In genomic region chr9:88794100-88794499, GRCh38 we compare ENCODE assay signal across 21 cellular contexts.
"Had no signal": no experiment of that assay in that cellular context is flagged by ENCODE, and none has a peak within 500 bp of the region (broad histone marks: within the 10 kb centered on the region; RNA-seq: fewer than 3 reads in every experiment).

No MANE protein-coding gene starts in this region.

- H3K4me1 ChIP-seq: pancreas had no signal

- H3K36me3 Mint-ChIP-seq: natural killer cell; stimulated activated effector memory CD8-positive, alpha-beta T cell treated with anti-CD3 and anti-CD28 coated beads, Interleukin-12 subunit alpha, Interleukin-12 subunit beta, amount 100 ng/mL, for 72 hours; type B pancreatic cell had no signal

- H3K27me3 Mint-ChIP-seq: effector memory CD8-positive, alpha-beta T cell; type B pancreatic cell had no signal

- H3K9me3 ChIP-seq: esophagus squamous epithelium, gastroesophageal sphincter, mucosa of descending colon, pancreas, suprapubic skin, thyroid gland had no signal

- H3K4me3 Mint-ChIP-seq: effector memory CD8-positive, alpha-beta T cell; natural killer cell; stimulated activated effector memory CD8-positive, alpha-beta T cell treated with anti-CD3 and anti-CD28 coated beads, Interleukin-12 subunit alpha, Interleukin-12 subunit beta, amount 100 ng/mL, for 72 hours; type B pancreatic cell had no signal

- H3K27ac ChIP-seq: esophagus squamous epithelium, pancreas, suprapubic skin, thyroid gland had no signal

- H3K4me1 Mint-ChIP-seq: natural killer cell; stimulated activated effector memory CD8-positive, alpha-beta T cell treated with anti-CD3 and anti-CD28 coated beads, Interleukin-12 subunit alpha, Interleukin-12 subunit beta, amount 100 ng/mL, for 72 hours had no signal

- H3K27ac Mint-ChIP-seq: effector memory CD8-positive, alpha-beta T cell; natural killer cell; progenitor cell of endocrine pancreas; stimulated activated effector memory CD8-positive, alpha-beta T cell treated with anti-CD3 and anti-CD28 coated beads, Interleukin-12 subunit alpha, Interleukin-12 subunit beta, amount 100 ng/mL, for 72 hours; type B pancreatic cell had no signal

- H3K36me3 ChIP-seq: esophagus squamous epithelium, gastroesophageal sphincter, pancreas, suprapubic skin, thyroid gland had no signal

- H3K27me3 ChIP-seq: gastroesophageal sphincter, pancreas, suprapubic skin, thyroid gland had no signal

- H3K4me3 ChIP-seq: esophagus squamous epithelium, gastroesophageal sphincter, mucosa of descending colon, pancreas, suprapubic skin, thyroid gland had no signal

- ATAC-seq: effector memory CD8-positive, alpha-beta T cell; gastroesophageal sphincter; left lobe of liver; mucosa of descending colon; natural killer cell; pancreas; right cardiac atrium; stimulated activated effector memory CD8-positive, alpha-beta T cell treated with anti-CD3 and anti-CD28 coated beads, Interleukin-12 subunit alpha, Interleukin-12 subunit beta, amount 100 ng/mL, for 72 hours; stimulated activated naive CD8-positive, alpha-beta T cell treated with anti-CD3 and anti-CD28 coated beads, Interleukin-15, Interleukin-2, amounts not matched to agents 100 U/mL and 50 U/mL, for 24 hours had no signal

- H3K9me3 Mint-ChIP-seq: effector memory CD8-positive, alpha-beta T cell; natural killer cell; type B pancreatic cell had no signal

- DNase-seq: effector memory CD8-positive, alpha-beta T cell; esophagus squamous epithelium; foreskin fibroblast; glutamatergic neuron; islet precursor cell; mammary epithelial cell; mucosa of descending colon; natural killer cell; occipital lobe; pancreas; right cardiac atrium; stimulated activated CD4-positive, alpha-beta T cell treated with anti-CD3 and anti-CD28 coated beads, Interleukin-4, amount 100 ng/mL, for 1 hour; stimulated activated CD8-positive, alpha-beta memory T cell treated with anti-CD3 and anti-CD28 coated beads, Interleukin-4, amount 100 ng/mL, for 48 hours; stimulated activated naive CD8-positive, alpha-beta T cell treated with anti-CD3 and anti-CD28 coated beads, Interleukin-15, Interleukin-2, amounts not matched to agents 100 U/mL and 50 U/mL, for 24 hours; thyroid gland had no signal
